In the genomic region with DNA sequence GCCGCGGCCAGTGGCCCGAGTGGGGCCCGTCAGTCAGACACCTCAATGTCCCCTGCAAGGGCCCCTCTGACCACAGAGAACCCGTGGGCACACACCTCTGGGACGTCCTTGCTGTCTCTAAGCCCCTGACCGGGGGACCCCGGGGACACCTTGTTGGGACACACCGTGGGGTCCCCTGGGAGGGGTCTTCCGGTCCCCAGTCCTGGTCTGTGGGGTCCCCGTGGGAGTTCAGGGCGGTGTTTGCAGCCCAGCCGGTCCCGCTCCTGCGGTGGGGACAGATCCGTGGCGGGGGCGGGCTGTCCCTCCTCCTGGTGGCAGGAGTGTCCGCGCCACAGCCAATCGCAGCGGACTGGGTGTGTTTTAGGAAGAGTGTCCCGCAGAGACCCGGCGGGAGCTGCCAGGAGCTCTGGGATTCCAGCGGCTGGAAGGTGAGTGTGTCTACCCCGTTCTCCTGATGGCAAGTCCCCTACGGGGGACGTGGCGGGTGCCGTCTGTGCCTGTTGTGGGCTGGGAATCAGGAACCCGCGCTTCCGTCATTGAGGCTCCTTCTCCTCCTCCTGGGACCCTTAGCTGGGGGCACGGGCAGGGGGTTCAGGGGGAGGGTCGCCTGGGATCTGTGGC, we compare ENCODE assay signal across 1 cellular context.
TF ChIP-seq lines count a peak whose summit lies in the region.

No MANE protein-coding gene starts in this region.

TF ChIP-seq in K562, 482 proteins besides CTCF, POLR2A, EP300 and RAD21:
- TF ChIP-seq RFX7 (CRISPR knock-in tag; IDR thresholded peaks at IDR 0.05) = no peak
- TF ChIP-seq TEAD2 (tag; IDR thresholded peaks at IDR 0.05) = no peak
- TF ChIP-seq RBFOX2 (IDR thresholded peaks at IDR 0.05; ENCODE audit: low read depth, low read length) = peak; percentile 53
- TF ChIP-seq ZNF639 (CRISPR knock-in tag; conservative IDR thresholded peaks at IDR 0.05 in 1 of 2, IDR thresholded peaks at IDR 0.05 in 1 of 2) = no peak
- TF ChIP-seq, protein P1, sequence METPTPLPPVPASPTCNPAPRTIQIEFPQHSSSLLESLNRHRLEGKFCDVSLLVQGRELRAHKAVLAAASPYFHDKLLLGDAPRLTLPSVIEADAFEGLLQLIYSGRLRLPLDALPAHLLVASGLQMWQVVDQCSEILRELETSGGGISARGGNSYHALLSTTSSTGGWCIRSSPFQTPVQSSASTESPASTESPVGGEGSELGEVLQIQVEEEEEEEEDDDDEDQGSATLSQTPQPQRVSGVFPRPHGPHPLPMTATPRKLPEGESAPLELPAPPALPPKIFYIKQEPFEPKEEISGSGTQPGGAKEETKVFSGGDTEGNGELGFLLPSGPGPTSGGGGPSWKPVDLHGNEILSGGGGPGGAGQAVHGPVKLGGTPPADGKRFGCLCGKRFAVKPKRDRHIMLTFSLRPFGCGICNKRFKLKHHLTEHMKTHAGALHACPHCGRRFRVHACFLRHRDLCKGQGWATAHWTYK (CRISPR knock-in tag; IDR thresholded peaks at IDR 0.05) = peak; percentile 93
- no peak for TF ChIP-seq UBTF (IDR thresholded peaks at IDR 0.05; ENCODE audit: borderline replicate concordance in 1 of 2, low read depth in 2 of 2, low read length in 2 of 2)
- TF ChIP-seq NFYB (IDR thresholded peaks at IDR 0.05; ENCODE audit: extremely low read depth, insufficient read length) = peak; percentile 62
- no peak for TF ChIP-seq KHSRP (IDR thresholded peaks at IDR 0.05)
- TF ChIP-seq EZH2 (IDR thresholded peaks at IDR 0.05; ENCODE audit: borderline replicate concordance, low read depth, low read length) = no peak
- peak; percentile 22; the same call in 1 of the 2 replicates for TF ChIP-seq SP1 (CRISPR knock-in tag; IDR thresholded peaks at IDR 0.05)
- no peak for TF ChIP-seq TFE3 (CRISPR knock-in tag; IDR thresholded peaks at IDR 0.05)
- 0 out of 2 replicates have a peak, but pooled peaks have one; percentile 20 for TF ChIP-seq RB1 (IDR thresholded peaks at IDR 0.05; ENCODE audit: low read depth)
- TF ChIP-seq POLR2G (IDR thresholded peaks at IDR 0.05; ENCODE audit: low read depth, low read length) = 0 out of 2 replicates have a peak, but pooled peaks have one; percentile 36
- TF ChIP-seq ZKSCAN3 (CRISPR knock-in tag; IDR thresholded peaks at IDR 0.05) = no peak
- no peak for TF ChIP-seq ZNF780A (CRISPR knock-in tag; IDR thresholded peaks at IDR 0.05)
- no peak for TF ChIP-seq PHB2 (IDR thresholded peaks at IDR 0.05; ENCODE audit: low read depth)
- TF ChIP-seq, protein P2, sequence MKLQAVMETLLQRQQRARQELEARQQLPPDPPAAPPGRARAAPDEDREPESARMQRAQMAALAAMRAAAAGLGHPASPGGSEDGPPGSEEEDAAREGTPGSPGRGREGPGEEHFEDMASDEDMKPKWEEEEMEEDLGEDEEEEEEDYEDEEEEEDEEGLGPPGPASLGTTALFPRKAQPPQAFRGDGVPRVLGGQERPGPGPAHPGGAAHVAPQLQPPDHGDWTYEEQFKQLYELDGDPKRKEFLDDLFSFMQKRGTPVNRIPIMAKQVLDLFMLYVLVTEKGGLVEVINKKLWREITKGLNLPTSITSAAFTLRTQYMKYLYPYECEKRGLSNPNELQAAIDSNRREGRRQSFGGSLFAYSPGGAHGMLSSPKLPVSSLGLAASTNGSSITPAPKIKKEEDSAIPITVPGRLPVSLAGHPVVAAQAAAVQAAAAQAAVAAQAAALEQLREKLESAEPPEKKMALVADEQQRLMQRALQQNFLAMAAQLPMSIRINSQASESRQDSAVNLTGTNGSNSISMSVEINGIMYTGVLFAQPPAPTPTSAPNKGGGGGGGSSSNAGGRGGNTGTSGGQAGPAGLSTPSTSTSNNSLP (IDR thresholded peaks at IDR 0.05; ENCODE audit: borderline replicate concordance, low read depth, low read length) = no peak
- TF ChIP-seq ZNF3 (CRISPR knock-in tag; IDR thresholded peaks at IDR 0.05) = no peak
- peak; percentile 43; the same call in 1 of the 2 replicates for TF ChIP-seq PHF8 (IDR thresholded peaks at IDR 0.05; ENCODE audit: borderline replicate concordance, low read length)
- TF ChIP-seq SMARCE1 (IDR thresholded peaks at IDR 0.05) = no peak
- no peak for TF ChIP-seq PHF21A (IDR thresholded peaks at IDR 0.05; ENCODE audit: borderline replicate concordance, low read depth)
- no peak for TF ChIP-seq MTA3 (IDR thresholded peaks at IDR 0.05; ENCODE audit: borderline replicate concordance)
TF ChIP-seq in K562: peak in this region for 7.
